ENCODE assay signal across 8 cellular contexts in genomic region chr1:43708006-43708412, GRCh38. TPM values are rescaled to one million over a fixed set of nuclear protein-coding genes. Genes with fewer than 3 reads are reported as not detected.
A peak's percentile ranks its signal among the peaks of the same experiment; 100 is the strongest.
DNase-seq lines count a peak whose midpoint lies in the region; ATAC-seq lines count a peak whose summit lies in the region.

No MANE protein-coding gene starts in this region.

- peak overlapping the region; percentile 90 for H3K4me3 Mint-ChIP-seq in activated CD4-positive, alpha-beta memory T cell treated with anti-CD3 and anti-CD28 coated beads for 36 hours
- peak overlapping the region; percentile 92 for H3K4me3 Mint-ChIP-seq in stimulated activated memory B cell treated with anti-CD40 and anti-IgM and Interleukin-4, amounts not matched to agents 10 μg/mL and 1 μg/mL and 100 μg/mL, for 72 hours

- peak in 2 of 3 donors; percentile 1 to 14 for DNase-seq in stimulated activated CD4-positive, alpha-beta T cell treated with anti-CD3 and anti-CD28 coated beads, Interleukin-12 subunit alpha, Interleukin-12 subunit beta, amount 100 ng/mL, for 48 hours (ENCODE audit: low read depth in 2 of 3, low spot score in 1 of 3)
- DNase-seq in stimulated activated CD4-positive, alpha-beta T cell treated with anti-CD3 and anti-CD28 coated beads, Interleukin-4, amount 100 ng/mL, for 1 hour, result no peak
- peak; percentile 49 for DNase-seq in activated CD4-positive, alpha-beta memory T cell treated with anti-CD3 and anti-CD28 coated beads for 36 hours
- DNase-seq in right cardiac atrium (no peak), germinal center (ENCODE audit: low spot score) (no peak)
- DNase-seq in activated CD8-positive, alpha-beta memory T cell treated with anti-CD3 and anti-CD28 coated beads for 24 hours, result no peak

- no peaks in the 10 kb centered on the region for H3K9me3 ChIP-seq in right cardiac atrium (ENCODE audit: control insufficient read depth, low read length)

- H3K4me1 Mint-ChIP-seq in activated CD4-positive, alpha-beta memory T cell treated with anti-CD3 and anti-CD28 coated beads for 36 hours (ENCODE audit: low read depth), result peaks cover 29% of the 10 kb centered on the region
- H3K4me1 Mint-ChIP-seq in stimulated activated memory B cell treated with anti-CD40 and anti-IgM and Interleukin-4, amounts not matched to agents 10 μg/mL and 1 μg/mL and 100 μg/mL, for 72 hours, result peaks cover 39% of the 10 kb centered on the region

- peak overlapping the region; percentile 73 for H3K27ac ChIP-seq in right cardiac atrium (ENCODE audit: low read length)

- H3K27me3 ChIP-seq in right cardiac atrium (ENCODE audit: control insufficient read depth, insufficient read depth), result no peaks in the 10 kb centered on the region

- intact Hi-C loops in activated CD4-positive, alpha-beta memory T cell treated with anti-CD3 and anti-CD28 coated beads for 36 hours (cut with micrococcal nuclease), result no loop called here
- intact Hi-C loops in right cardiac atrium (cut with DNase I), result no loop called here

- H3K4me1 ChIP-seq in right cardiac atrium (ENCODE audit: control insufficient read depth, insufficient read depth, low read length), result no peaks in the 10 kb centered on the region

- no peaks in the 10 kb centered on the region for H3K27me3 Mint-ChIP-seq in activated CD4-positive, alpha-beta memory T cell treated with anti-CD3 and anti-CD28 coated beads for 36 hours
- no peaks in the 10 kb centered on the region for H3K27me3 Mint-ChIP-seq in stimulated activated memory B cell treated with anti-CD40 and anti-IgM and Interleukin-4, amounts not matched to agents 10 μg/mL and 1 μg/mL and 100 μg/mL, for 72 hours

- H3K4me3 ChIP-seq in right cardiac atrium (ENCODE audit: low read length), result peak overlapping the region; percentile 91

- ATAC-seq in right cardiac atrium (no peak), GM19351 (IDR thresholded peaks at IDR 0.05; ENCODE audit: unreplicated experiment) (no peak)
- no peak for ATAC-seq in stimulated activated memory B cell treated with anti-CD40 and anti-IgM and Interleukin-4, amounts not matched to agents 10 μg/mL and 1 μg/mL and 100 μg/mL, for 72 hours

- 2% methylated on average over 14 of the region's 14 CpGs for WGBS in right cardiac atrium

- no peaks in the 10 kb centered on the region for H3K9me3 Mint-ChIP-seq in activated CD4-positive, alpha-beta memory T cell treated with anti-CD3 and anti-CD28 coated beads for 36 hours
- no peaks in the 10 kb centered on the region for H3K9me3 Mint-ChIP-seq in stimulated activated memory B cell treated with anti-CD40 and anti-IgM and Interleukin-4, amounts not matched to agents 10 μg/mL and 1 μg/mL and 100 μg/mL, for 72 hours

- H3K36me3 Mint-ChIP-seq in activated CD4-positive, alpha-beta memory T cell treated with anti-CD3 and anti-CD28 coated beads for 36 hours, result peaks cover 41% of the 10 kb centered on the region
- peaks cover 38% of the 10 kb centered on the region for H3K36me3 Mint-ChIP-seq in stimulated activated memory B cell treated with anti-CD40 and anti-IgM and Interleukin-4, amounts not matched to agents 10 μg/mL and 1 μg/mL and 100 μg/mL, for 72 hours

- H3K27ac Mint-ChIP-seq in activated CD4-positive, alpha-beta memory T cell treated with anti-CD3 and anti-CD28 coated beads for 36 hours, result peak overlapping the region; percentile 74
- peak overlapping the region; percentile 75 for H3K27ac Mint-ChIP-seq in stimulated activated memory B cell treated with anti-CD40 and anti-IgM and Interleukin-4, amounts not matched to agents 10 μg/mL and 1 μg/mL and 100 μg/mL, for 72 hours

- CTCF ChIA-PET in activated CD4-positive, alpha-beta memory T cell treated with anti-CD3 and anti-CD28 coated beads for 36 hours (lab: Charles Lee), result interaction anchor here (1.6 to 1.7 kb wide), 2 partner anchors 55 to 227 kb away, joined by 5 to 8 read pairs; no protein-coding TSS in a partner anchor

- POLR2A ChIA-PET in activated CD4-positive, alpha-beta memory T cell treated with anti-CD3 and anti-CD28 coated beads for 36 hours (lab: Charles Lee), result interaction anchor here (0.7 kb wide), 2 partner anchors 168 to 303 kb away, joined by 3 read pairs; no protein-coding TSS in a partner anchor

RNA-seq across cellular contexts. Expression of gene ST3GAL3, which starts 0.7 kb away (rescaled TPM):
- total RNA-seq in activated CD4-positive, alpha-beta memory T cell treated with anti-CD3 and anti-CD28 coated beads for 36 hours, result 10 to 100 TPM; 14.7 to 16.0 TPM
- 10 to 100 TPM; 19.8 to 26.3 (median 22.3) TPM for total RNA-seq in right cardiac atrium
- 19.6 TPM for polyA plus RNA-seq in right cardiac atrium

RNA-seq across cellular contexts. Expression of gene KDM4A, which starts 58.1 kb away (rescaled TPM):
- 10 to 100 TPM; 31.9 to 32.4 TPM for total RNA-seq in activated CD4-positive, alpha-beta memory T cell treated with anti-CD3 and anti-CD28 coated beads for 36 hours
- 10 to 100 TPM; 15.3 to 18.0 (median 16.6) TPM for total RNA-seq in right cardiac atrium
- polyA plus RNA-seq in right cardiac atrium, result 7.2 TPM

Comparison
In these comparisons a context has a peak if more than half of its experiments do, and no peak if none do; other contexts are left out.
1. DNase-seq: peak in stimulated activated CD4-positive, alpha-beta T cell treated with anti-CD3 and anti-CD28 coated beads, Interleukin-12 subunit alpha, Interleukin-12 subunit beta, amount 100 ng/mL, for 48 hours (2 of 3) and activated CD4-positive, alpha-beta memory T cell treated with anti-CD3 and anti-CD28 coated beads for 36 hours (single experiment); none in stimulated activated CD4-positive, alpha-beta T cell treated with anti-CD3 and anti-CD28 coated beads, Interleukin-4, amount 100 ng/mL, for 1 hour (single experiment), right cardiac atrium (0 of 3), activated CD8-positive, alpha-beta memory T cell treated with anti-CD3 and anti-CD28 coated beads for 24 hours (single experiment) and germinal center (single experiment).